ENCODE assay signal across 11 cellular contexts in the genomic region with DNA sequence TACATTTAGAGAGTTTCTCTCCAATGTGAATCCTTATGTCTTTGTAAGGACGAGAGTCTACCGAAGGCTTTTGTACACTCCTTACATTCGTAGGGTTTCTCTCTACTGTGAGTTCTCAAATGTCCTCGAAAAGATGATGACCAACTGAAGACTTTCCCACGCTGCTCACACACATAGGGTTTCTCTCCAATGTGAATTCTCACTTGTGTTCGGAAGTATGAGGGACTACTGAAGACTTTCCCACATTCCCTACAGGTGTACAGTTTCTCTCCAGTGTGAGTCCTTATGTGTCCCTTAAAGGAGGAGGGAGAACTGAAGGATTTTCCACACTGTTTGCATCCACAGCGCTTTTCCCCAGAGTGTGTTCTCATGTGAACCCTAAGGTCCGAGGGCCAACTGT. TPM values are rescaled to one million over a fixed set of nuclear protein-coding genes. Genes with fewer than 3 reads are reported as not detected.
"Had no signal": no experiment of that assay in that cellular context is flagged by ENCODE, and none has a peak within 500 bp of the region (broad histone marks: within the 10 kb centered on the region; RNA-seq: fewer than 3 reads in every experiment).

No MANE protein-coding gene starts in this region.

- H2AFZ ChIP-seq: GM23248 had no signal

- ATAC-seq: HCT116 had no signal

- H3K4me2 ChIP-seq: KMS-11 had no signal

- H3K36me3 ChIP-seq: HAP-1 had no signal

- H3K4me3 ChIP-seq: GM23248, HAP-1 had no signal

- H3K9ac ChIP-seq: GM23248, KMS-11 had no signal

- H3K27ac ChIP-seq: GM23248, HL-60, KMS-11 had no signal

- H3K4me1 ChIP-seq: HAP-1 had no signal

- DNase-seq: GM23248, GOT3, H7, IMR-90, KBM-7 had no signal

RNA-seq across cellular contexts. Expression of gene ZNF57, which starts 4.0 kb away (rescaled TPM):
- total RNA-seq: HT1080 had no signal

RNA-seq across cellular contexts. Expression of gene ZNF556, which starts 29.6 kb away (rescaled TPM):
- total RNA-seq: GM23248, H4, IMR-90 had no signal
- polyA plus RNA-seq: GM23248, IMR-90 had no signal

RNA-seq across cellular contexts. Expression of gene ZNF77, which starts 48.1 kb away (rescaled TPM):
- total RNA-seq: HT1080 had no signal
